In genomic region chr1:4754816-4755215, GRCh38 we compare ENCODE assay signal across 22 cellular contexts.
DNase-seq lines count a peak whose midpoint lies in the region; ATAC-seq and TF ChIP-seq lines count a peak whose summit lies in the region.
"Had no signal": no experiment of that assay in that cellular context is flagged by ENCODE, and none has a peak within 500 bp of the region (broad histone marks: within the 10 kb centered on the region; RNA-seq: fewer than 3 reads in every experiment).

No MANE protein-coding gene starts in this region.

- WGBS in mammary epithelial cell (ENCODE audit: low coverage, missing lambda C conversion rate): 47% methylated on average over 2 of the region's 2 CpGs
- 89% methylated on average over 2 of the region's 2 CpGs for WGBS in smooth muscle cell (ENCODE audit: low lambda C conversion rate)

- TF ChIP-seq POLR2A in breast epithelium (IDR thresholded peaks at IDR 0.05): no peak

- H2AFZ ChIP-seq in mammary epithelial cell (ENCODE audit: low read depth, low read length) (no peak overlapping the region), smooth muscle cell (ENCODE audit: low read depth) (no peak overlapping the region)
- H2AFZ ChIP-seq: PC-9 had no signal

- no TSS peak for BruUV-seq in mammary epithelial cell (replicated peaks; lab: Mats Ljungman, UMichigan)

- H3K4me2 ChIP-seq in mammary epithelial cell (ENCODE audit: insufficient read depth, low read depth, low read length): peak overlapping the region; percentile 3
- peak overlapping the region; percentile 60 for H3K4me2 ChIP-seq in smooth muscle cell
- H3K4me2 ChIP-seq: PC-9 had no signal

- H4K20me1 ChIP-seq in mammary epithelial cell (ENCODE audit: insufficient read depth, low read length) (no peaks in the 10 kb centered on the region), smooth muscle cell (ENCODE audit: low read depth) (no peaks in the 10 kb centered on the region)

- in situ Hi-C loops in mammary epithelial cell (cut with MboI; ENCODE audit: low sequenced_read_pairs in 2 of 2): no loop called here

- no peak for ATAC-seq in GM21526 (IDR thresholded peaks at IDR 0.05; ENCODE audit: low FRiP score, unreplicated experiment)
- ATAC-seq: T-cell had no signal

- H3K4me3 ChIP-seq in mammary epithelial cell (replicated peaks in 1 of 3; ENCODE audit: insufficient read depth in 1 of 3, low read depth in 2 of 3, low read length in 3 of 3) (no peak overlapping the region), breast epithelium (no peak overlapping the region), smooth muscle cell (no peak overlapping the region)
- H3K4me3 ChIP-seq: PC-9 had no signal

- POLR2A ChIA-PET in RWPE1 (lab: Yijun Ruan, JAX; ENCODE audit: low non-redundant PET): no interaction called here

- H3K27me3 ChIP-seq in mammary epithelial cell (ENCODE audit: insufficient read depth, low read length) (no peaks in the 10 kb centered on the region), breast epithelium (no peaks in the 10 kb centered on the region), smooth muscle cell (ENCODE audit: low read depth) (no peaks in the 10 kb centered on the region)

- no peak overlapping the region for H3K9ac ChIP-seq in mammary epithelial cell (ENCODE audit: insufficient read depth, low read length)
- H3K9ac ChIP-seq in smooth muscle cell (ENCODE audit: low read depth): no peak overlapping the region

- CTCF ChIA-PET in mammary epithelial cell (lab: Charles Lee; ENCODE audit: low non-redundant PET): no interaction called here
- CTCF ChIA-PET in RWPE1 (lab: Yijun Ruan, JAX): no interaction called here

- H3K36me3 ChIP-seq in mammary epithelial cell (ENCODE audit: insufficient read depth, low read length) (no peaks in the 10 kb centered on the region), breast epithelium (no peaks in the 10 kb centered on the region), smooth muscle cell (ENCODE audit: low read depth) (no peaks in the 10 kb centered on the region)

- H3K4me1 ChIP-seq in mammary epithelial cell (ENCODE audit: insufficient read depth, low read length) (peaks cover 7% of the 10 kb centered on the region), breast epithelium (no peaks in the 10 kb centered on the region), smooth muscle cell (ENCODE audit: low read depth) (peaks cover 19% of the 10 kb centered on the region)

- intact Hi-C loops in mammary epithelial cell (cut with micrococcal nuclease) (no loop called here), breast epithelium (cut with DNase I; ENCODE audit: low total_unique reads) (no loop called here)

- H3K79me2 ChIP-seq in mammary epithelial cell (ENCODE audit: insufficient read depth, low read length) (no peaks in the 10 kb centered on the region), smooth muscle cell (ENCODE audit: low read depth) (no peaks in the 10 kb centered on the region)

- H3F3A ChIP-seq in smooth muscle cell (ENCODE audit: low read depth): peaks cover 5% of the 10 kb centered on the region

- no peaks in the 10 kb centered on the region for H3K9me3 ChIP-seq in mammary epithelial cell (replicated peaks; ENCODE audit: insufficient read depth, low read length)
- peaks cover 0 to 14% of the 10 kb centered on the region in 2 donors for H3K9me3 ChIP-seq in breast epithelium
- no peaks in the 10 kb centered on the region for H3K9me3 ChIP-seq in smooth muscle cell (replicated peaks; ENCODE audit: low read depth)

- dilution Hi-C loops in mammary epithelial cell (cut with HindIII; ENCODE audit: low sequenced_read_pairs): no loop called here

- DNase-seq in mammary epithelial cell (no peak), breast epithelium (ENCODE audit: low spot score in 2 of 2) (no peak), RWPE1 (ENCODE audit: low spot score) (no peak), iPS-NIHi7 (ENCODE audit: extremely low spot score) (peak; percentile 39), smooth muscle cell (lab: John Stamatoyannopoulos, UW; ENCODE audit: unreplicated experiment) (no peak), NCI-H2081 treated with DMSO at 0.1 percent for 48 hours (lab: John Stamatoyannopoulos, UW) (no peak), putamen (ENCODE audit: low spot score) (no peak)
- DNase-seq: 8988T; ACHN; GOT3; NCI-H1092; NCI-H1417 treated with DMSO at 0.1 percent for 48 hours; NCI-H1694 treated with DMSO at 0.1 percent for 48 hours; NCI-H2081; NCI-H446 treated with DMSO at 0.1 percent for 48 hours; NCI-H526; NCI-H82; NK-92 treated with Interleukin-12 subunit alpha and Interleukin-12 subunit beta, amount 100 ng/mL, for 24 hours; PC-9; Right ventricle myocardium superior; T-cell had no signal

- TF ChIP-seq CTCF in mammary epithelial cell (conservative IDR thresholded peaks at IDR 0.05 in 1 of 2, IDR thresholded peaks at IDR 0.05 in 1 of 2; ENCODE audit: extremely low read depth in 1 of 2, insufficient read depth in 1 of 2, low read depth in 1 of 2, low read length in 2 of 2) (no peak), breast epithelium (IDR thresholded peaks at IDR 0.05) (no peak), RWPE1 (conservative IDR thresholded peaks at IDR 0.05; ENCODE audit: low read depth) (no peak), smooth muscle cell (IDR thresholded peaks at IDR 0.05; ENCODE audit: borderline replicate concordance, insufficient read depth, poor library complexity, severe bottlenecking) (no peak)

- H3K27ac ChIP-seq in mammary epithelial cell (ENCODE audit: insufficient read depth, low read depth, low read length) (no peak overlapping the region), breast epithelium (no peak overlapping the region), RWPE1 (peak overlapping the region; percentile 46), smooth muscle cell (ENCODE audit: low read depth) (no peak overlapping the region)
- H3K27ac ChIP-seq: PC-9 had no signal
